ENCODE assay signal across 15 cellular contexts in the genomic region with DNA sequence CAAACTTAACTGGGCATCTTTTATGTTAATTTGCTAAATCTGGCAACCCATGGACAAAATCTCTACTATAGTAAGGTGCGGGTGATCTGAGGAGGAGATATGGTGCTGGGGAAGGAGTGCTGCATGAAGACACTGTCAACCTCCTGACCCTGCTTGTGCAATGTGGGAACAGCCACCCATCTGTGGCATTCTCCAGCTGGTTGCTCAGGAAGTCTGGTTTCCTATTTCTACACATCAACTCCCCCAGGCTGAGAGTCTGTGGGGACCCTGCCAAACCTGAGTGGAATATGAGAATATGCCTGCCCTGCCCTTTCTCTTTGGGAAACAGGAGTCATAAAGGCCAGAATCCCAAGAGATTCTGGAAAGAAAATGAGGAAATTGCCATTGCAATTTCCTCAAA.
DNase-seq lines count a peak whose midpoint lies in the region; ATAC-seq and TF ChIP-seq lines count a peak whose summit lies in the region.
"Had no signal": no experiment of that assay in that cellular context is flagged by ENCODE, and none has a peak within 500 bp of the region (broad histone marks: within the 10 kb centered on the region; RNA-seq: fewer than 3 reads in every experiment).

No MANE protein-coding gene starts in this region.

- TF ChIP-seq CTCF in lung (IDR thresholded peaks at IDR 0.05; ENCODE audit: control extremely low read depth, extremely low read depth), result no peak

- H3K27ac ChIP-seq in lung (ENCODE audit: low read depth in 1 of 2, low read length in 1 of 2), result no peak overlapping the region
- H3K27ac ChIP-seq: cardiac muscle cell, skin epidermis had no signal

- no peak overlapping the region for H3K4me3 ChIP-seq in lung
- H3K4me3 ChIP-seq: cardiac muscle cell, skin epidermis had no signal

- no peaks in the 10 kb centered on the region for H3K4me1 ChIP-seq in lung (ENCODE audit: control insufficient read depth in 2 of 2, insufficient read depth in 2 of 2, low read length in 2 of 2)

- no peak for ATAC-seq in lung (ENCODE audit: insufficient read depth, low FRiP score)
- ATAC-seq in HG03108 (IDR thresholded peaks at IDR 0.05; ENCODE audit: unreplicated experiment), result no peak
- ATAC-seq: CD8-positive, alpha-beta T cell; esophagus mucosa; HepG2; naive thymus-derived CD4-positive, alpha-beta T cell had no signal

- H3K27me3 ChIP-seq in lung (ENCODE audit: control insufficient read depth, insufficient read depth), result no peaks in the 10 kb centered on the region
- H3K27me3 ChIP-seq: cardiac muscle cell had no signal

- H3K36me3 ChIP-seq in lung (ENCODE audit: control insufficient read depth in 2 of 2, insufficient read depth in 2 of 2, low read length in 2 of 2), result no peaks in the 10 kb centered on the region
- H3K36me3 ChIP-seq: cardiac muscle cell had no signal

- DNase-seq in EL (peak; percentile 65), MV-4-11 (lab: John Stamatoyannopoulos, UW) (peak; percentile 92), dermis microvascular lymphatic vessel endothelial cell (ENCODE audit: low read depth in 2 of 2) (peak; percentile 45 to 71), lung (ENCODE audit: low spot score) (peak; percentile 39), activated gamma-delta T cell (lab: John Stamatoyannopoulos, UW) (no peak)
- DNase-seq in stimulated activated CD4-positive, alpha-beta T cell treated with anti-CD3 and anti-CD28 coated beads, Interleukin-4, amount 100 ng/mL, for 1 hour, result no peak
- no peak for DNase-seq in stimulated activated CD4-positive, alpha-beta T cell treated with anti-CD3 and anti-CD28 coated beads, Interleukin-4, amount 100 ng/mL, for 24 hours
- DNase-seq: CD8-positive, alpha-beta T cell; naive thymus-derived CD4-positive, alpha-beta T cell; NCI-H2081 treated with DMSO at 0.1 percent for 48 hours had no signal

- H3K9me3 ChIP-seq in lung (ENCODE audit: control insufficient read depth in 2 of 2, insufficient read depth in 1 of 2, low read length in 1 of 2), result no peaks in the 10 kb centered on the region

- 14 to 37% methylated on average over 1 of the region's 1 CpG for WGBS in lung, 2 donors

Comparison
In these comparisons a context has a peak if more than half of its experiments do, and no peak if none do; other contexts are left out.
1. DNase-seq: peak in EL (single experiment), MV-4-11 (single experiment), dermis microvascular lymphatic vessel endothelial cell (2 of 2) and lung (single experiment); none in stimulated activated CD4-positive, alpha-beta T cell treated with anti-CD3 and anti-CD28 coated beads, Interleukin-4, amount 100 ng/mL, for 1 hour (single experiment), stimulated activated CD4-positive, alpha-beta T cell treated with anti-CD3 and anti-CD28 coated beads, Interleukin-4, amount 100 ng/mL, for 24 hours (single experiment) and activated gamma-delta T cell (single experiment).